17 cellular contexts compared by ENCODE assay signal in genomic region chr14:67982711-67983608, GRCh38.
"Had no signal": no experiment of that assay in that cellular context is flagged by ENCODE, and none has a peak within 500 bp of the region (broad histone marks: within the 10 kb centered on the region; RNA-seq: fewer than 3 reads in every experiment).

No MANE protein-coding gene starts in this region.

- FAIRE-seq: keratinocyte, TTC549 had no signal

- DNase-seq: activated CD4-positive, alpha-beta T cell treated with anti-CD3 and anti-CD28 coated beads for 36 hours; activated CD4-positive, alpha-beta T cell treated with anti-CD3 and anti-CD28 coated beads, Interleukin-2, amount 50 U/mL, for 48 hours; activated gamma-delta T cell treated with Interleukin-2 at 50 U/mL for 16 hours; activated T-cell treated with anti-CD3 and anti-CD28 coated beads for 4 hours; hippocampal formation; lower lobe of right lung; stimulated activated naive CD4-positive, alpha-beta T cell; thyroid gland had no signal

- H3K4me3 Mint-ChIP-seq: activated CD4-positive, alpha-beta T cell treated with anti-CD3 and anti-CD28 coated beads for 36 hours; activated naive CD8-positive, alpha-beta T cell; activated T-helper 1 cell treated with anti-CD3 and anti-CD28 coated beads, Interleukin-12 subunit alpha, Interleukin-12 subunit beta, Interleukin-2, Interleukin-4 antibody, amounts not matched to agents 30 ng/mL and 10 ng/mL and 1 ng/mL, durations not matched to agents 14 hours and 24 hours and 36 hours; natural killer cell treated with Interleukin-12 subunit alpha and Interleukin-12 subunit beta and Interleukin-15 and Interleukin-18, amount 100 ng/mL, for 72 hours; WTC11 had no signal

- H3K79me2 ChIP-seq: parathyroid adenoma had no signal

- H3K9ac ChIP-seq: parathyroid adenoma had no signal

- H3K27ac Mint-ChIP-seq: activated CD4-positive, alpha-beta T cell treated with anti-CD3 and anti-CD28 coated beads for 36 hours; activated naive CD8-positive, alpha-beta T cell; activated T-helper 1 cell treated with anti-CD3 and anti-CD28 coated beads, Interleukin-12 subunit alpha, Interleukin-12 subunit beta, Interleukin-2, Interleukin-4 antibody, amounts not matched to agents 30 ng/mL and 10 ng/mL and 1 ng/mL, durations not matched to agents 14 hours and 24 hours and 36 hours; natural killer cell treated with Interleukin-12 subunit alpha and Interleukin-12 subunit beta and Interleukin-15 and Interleukin-18, amount 100 ng/mL, for 72 hours; WTC11 had no signal

- H3K27me3 Mint-ChIP-seq: activated CD4-positive, alpha-beta T cell treated with anti-CD3 and anti-CD28 coated beads for 36 hours; activated naive CD8-positive, alpha-beta T cell; natural killer cell treated with Interleukin-12 subunit alpha and Interleukin-12 subunit beta and Interleukin-15 and Interleukin-18, amount 100 ng/mL, for 72 hours had no signal

- H3K4me1 ChIP-seq: parathyroid adenoma had no signal

- H3K4me3 ChIP-seq: cardiac muscle cell, lower lobe of right lung, thyroid gland had no signal

- H3K36me3 Mint-ChIP-seq: natural killer cell treated with Interleukin-12 subunit alpha and Interleukin-12 subunit beta and Interleukin-15 and Interleukin-18, amount 100 ng/mL, for 72 hours; WTC11 had no signal

- H2AFZ ChIP-seq: parathyroid adenoma had no signal

- H3K36me3 ChIP-seq: cardiac muscle cell, lower lobe of right lung, thyroid gland had no signal

- H3K9me3 ChIP-seq: lower lobe of right lung, thyroid gland had no signal

- H3K27me3 ChIP-seq: cardiac muscle cell, foreskin keratinocyte, thyroid gland had no signal

- ATAC-seq: activated CD4-positive, alpha-beta T cell treated with anti-CD3 and anti-CD28 coated beads for 36 hours; foreskin keratinocyte; lower lobe of right lung; natural killer cell treated with Interleukin-12 subunit alpha and Interleukin-12 subunit beta and Interleukin-15 and Interleukin-18, amount 100 ng/mL, for 72 hours; WTC11 had no signal

- H3K27ac ChIP-seq: cardiac muscle cell, foreskin keratinocyte, lower lobe of right lung, parathyroid adenoma, thyroid gland had no signal

- H3K9me3 Mint-ChIP-seq: activated T-helper 1 cell treated with anti-CD3 and anti-CD28 coated beads, Interleukin-12 subunit alpha, Interleukin-12 subunit beta, Interleukin-2, Interleukin-4 antibody, amounts not matched to agents 30 ng/mL and 10 ng/mL and 1 ng/mL, durations not matched to agents 14 hours and 24 hours and 36 hours; natural killer cell treated with Interleukin-12 subunit alpha and Interleukin-12 subunit beta and Interleukin-15 and Interleukin-18, amount 100 ng/mL, for 72 hours; WTC11 had no signal
